ENCODE assay signal across 21 cellular contexts in the genomic region with DNA sequence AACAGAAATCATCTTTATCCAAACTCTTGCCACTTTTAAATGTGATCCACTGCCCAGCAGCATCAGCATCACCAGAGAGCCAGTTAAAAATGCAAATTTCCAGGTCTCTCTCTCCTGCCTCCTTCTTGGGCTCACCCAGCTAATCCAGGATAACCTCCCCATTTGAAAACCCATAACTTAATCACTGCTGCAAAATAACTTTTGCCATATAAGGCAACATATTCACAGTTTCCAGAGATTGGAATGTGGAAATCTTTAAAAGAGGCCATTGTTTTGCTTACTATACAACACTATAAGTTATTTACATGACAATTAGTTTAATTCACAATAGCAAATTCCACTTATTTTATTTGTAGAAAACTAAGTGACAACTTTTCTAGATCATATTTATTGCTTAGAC. TPM values are rescaled to one million over a fixed set of nuclear protein-coding genes. Genes with fewer than 3 reads are reported as not detected.
DNase-seq lines count a peak whose midpoint lies in the region; FAIRE-seq and TF ChIP-seq lines count a peak whose summit lies in the region.
"Had no signal": no experiment of that assay in that cellular context is flagged by ENCODE, and none has a peak within 500 bp of the region (broad histone marks: within the 10 kb centered on the region; RNA-seq: fewer than 3 reads in every experiment).

No MANE protein-coding gene starts in this region.

- H3K79me2 ChIP-seq in H1 (ENCODE audit: control insufficient read depth in 1 of 2, insufficient read depth in 2 of 2, low read length in 2 of 2) = peaks cover under 1% of the 10 kb centered on the region in 2 experiments; a peak in 1 of 4 replicates

- peak overlapping the region in 1 of 2 experiments; percentile 3; a peak in 2 of 4 replicates for H3K4me2 ChIP-seq in H1 (ENCODE audit: insufficient read depth in 1 of 2, low read depth in 2 of 2, low read length in 2 of 2)

- H3K18ac ChIP-seq in H1 (ENCODE audit: extremely low read depth, low read length) = no peak overlapping the region

- no peak overlapping the region for H2BK12ac ChIP-seq in H1 (ENCODE audit: low read depth, low read length)

- no peak overlapping the region for H2BK20ac ChIP-seq in H1 (ENCODE audit: low read length)

- no peak overlapping the region for H3K4ac ChIP-seq in H1 (replicated peaks; ENCODE audit: insufficient read length, low read depth, low read length)

- H3K14ac ChIP-seq in H1 (ENCODE audit: insufficient read length) = no peak overlapping the region

- H3K4me1 Mint-ChIP-seq in neural crest cell = peaks cover 23% of the 10 kb centered on the region

- no peak overlapping the region for H2AK5ac ChIP-seq in H1 (ENCODE audit: low read depth, low read length)

- H3K27me3 ChIP-seq in H7 (ENCODE audit: control insufficient read depth, insufficient read depth, low read length) (no peaks in the 10 kb centered on the region), HUES64 (ENCODE audit: insufficient read depth, low read length) (no peaks in the 10 kb centered on the region), H1 (replicated peaks in 1 of 4; ENCODE audit: control insufficient read depth in 3 of 4, extremely low read depth in 1 of 4, insufficient read depth in 3 of 4, low read length in 3 of 4) (peaks cover 0 to 1% (median 0%) of the 10 kb centered on the region in 4 experiments; a peak in 1 of 7 replicates), sigmoid colon (no peaks in the 10 kb centered on the region)

- peak overlapping the region; percentile 29; the same call in 1 of the 2 replicates for H3K9ac ChIP-seq in HUES64 (ENCODE audit: low read depth, low read length)
- H3K9ac ChIP-seq in H1 (replicated peaks in 1 of 4; ENCODE audit: extremely low read depth in 1 of 4, low read depth in 3 of 4, low read length in 3 of 4) = no peak overlapping the region

- POLR2A ChIA-PET in H1 (lab: Charles Lee; ENCODE audit: partially characterized antibody) = interaction anchor here (1.6 to 14.8 kb wide), 6 partner anchors 10 to 100 kb away, joined by 5 to 246 read pairs (median 10); a partner anchor contains a TSS

- FAIRE-seq in H1 (lab: Jason Lieb, UNC) = no peak

- H3K27ac ChIP-seq in HUES64 (ENCODE audit: low read depth, low read length) (peak overlapping the region; percentile 68; the same call in 1 of the 2 replicates), H1 (ENCODE audit: low read depth, low read length) (peak overlapping the region; percentile 30; the same call in 1 of the 2 replicates), sigmoid colon (no peak overlapping the region)
- H3K27ac ChIP-seq: gastroesophageal sphincter, RWPE1 had no signal

- H3K9me3 Mint-ChIP-seq in neural crest cell = no peaks in the 10 kb centered on the region

- no peaks in the 10 kb centered on the region for H3K27me3 Mint-ChIP-seq in neural crest cell (ENCODE audit: low read depth)

- intact Hi-C loops in sigmoid colon (cut with DNase I) = no loop called here

- no peak overlapping the region for H2BK5ac ChIP-seq in H1 (ENCODE audit: low read depth, low read length)

- H2BK15ac ChIP-seq in H1 (ENCODE audit: low read length) = no peak overlapping the region

- peak; percentile 52 to 58; a peak in 2 of 3 replicates for TF ChIP-seq POLR2A in H1 (IDR thresholded peaks at IDR 0.05; ENCODE audit: control extremely low read depth in 1 of 2, low read depth in 2 of 2, low read length in 2 of 2)
- no peak for TF ChIP-seq POLR2A in sigmoid colon (IDR thresholded peaks at IDR 0.05)

- TF ChIP-seq CTCF in H1 (IDR thresholded peaks at IDR 0.05; ENCODE audit: control extremely low read depth in 1 of 3, insufficient read depth in 1 of 3, low read depth in 1 of 3, low read length in 3 of 3) (no peak), neural crest cell (conservative IDR thresholded peaks at IDR 0.05) (no peak), sigmoid colon (IDR thresholded peaks at IDR 0.05) (no peak)

- TF ChIP-seq RAD21 in H1 (IDR thresholded peaks at IDR 0.05 in 1 of 2, conservative IDR thresholded peaks at IDR 0.05 in 1 of 2; ENCODE audit: low read depth in 2 of 2, low read length in 2 of 2) = no peak

- no peaks in the 10 kb centered on the region for H4K20me1 ChIP-seq in H1 (replicated peaks in 1 of 2; ENCODE audit: control insufficient read depth in 1 of 2, insufficient read depth in 2 of 2, low read length in 2 of 2)

- no peak overlapping the region for H3K4me3 Mint-ChIP-seq in neural crest cell

- H4K5ac ChIP-seq in H1 (ENCODE audit: insufficient read length, low read depth, low read length) = peak overlapping the region; percentile 77

- H3K9me3 ChIP-seq in HUES64 (ENCODE audit: insufficient read depth, low read depth, low read length) (no peaks in the 10 kb centered on the region), H1 (ENCODE audit: insufficient read depth in 2 of 2, low read depth in 1 of 2, low read length in 1 of 2) (no peaks in the 10 kb centered on the region), sigmoid colon (no peaks in the 10 kb centered on the region)
- H3K9me3 ChIP-seq: gastroesophageal sphincter had no signal

- no peak overlapping the region for H2AFZ ChIP-seq in H1 (ENCODE audit: low read length)

- H3K27ac Mint-ChIP-seq in neural crest cell (ENCODE audit: unreplicated experiment) = peak overlapping the region; percentile 3

- H3K23me2 ChIP-seq in H1 (ENCODE audit: low read depth, low read length) = peaks cover 3% of the 10 kb centered on the region

- TF ChIP-seq EP300 in H1 (IDR thresholded peaks at IDR 0.05; ENCODE audit: borderline replicate concordance in 1 of 2, low read depth in 2 of 2, low read length in 2 of 2) (peak in 1 of 2 experiments; percentile 46; a peak in 1 of 3 replicates), sigmoid colon (IDR thresholded peaks at IDR 0.05) (no peak)

- no peak overlapping the region for H3K4me3 ChIP-seq in H7 (ENCODE audit: insufficient read depth, low read depth, low read length)
- H3K4me3 ChIP-seq in HUES64 (ENCODE audit: low read length) = no peak overlapping the region
- peak overlapping the region in 1 of 4 experiments; percentile 27; a peak in 1 of 8 replicates for H3K4me3 ChIP-seq in H1 (ENCODE audit: extremely low read depth in 1 of 4, insufficient read depth in 2 of 4, low read depth in 3 of 4, low read length in 4 of 4)
- H3K4me3 ChIP-seq in sigmoid colon = no peak overlapping the region
- H3K4me3 ChIP-seq: gastroesophageal sphincter had no signal

- no peak overlapping the region for H3K56ac ChIP-seq in H1 (replicated peaks; ENCODE audit: insufficient read length, low read depth, low read length)

- H2BK120ac ChIP-seq in H1 (replicated peaks; ENCODE audit: low read depth, low read length) = no peak overlapping the region

- peaks cover 3% of the 10 kb centered on the region for H3K36me3 Mint-ChIP-seq in neural crest cell (ENCODE audit: low read depth)

- CTCF ChIA-PET in H1 (lab: Charles Lee; ENCODE audit: partially characterized antibody) = interaction anchor here (0.6 kb wide), 2 partner anchors 15 to 121 kb away, joined by 3 read pairs; no protein-coding TSS in a partner anchor

- no peak overlapping the region for H3K23ac ChIP-seq in H1 (ENCODE audit: insufficient read length)

- H3K4me1 ChIP-seq in HUES64 (ENCODE audit: insufficient read depth, low read length) (peaks cover 26% of the 10 kb centered on the region), H1 (replicated peaks in 1 of 4; ENCODE audit: control insufficient read depth in 3 of 4, insufficient read depth in 4 of 4, low read length in 3 of 4) (peaks cover 8 to 20% (median 14%) of the 10 kb centered on the region in 4 experiments), sigmoid colon (peaks cover 0 to 4% (median 2%) of the 10 kb centered on the region in 4 donors)

- no peak overlapping the region for H4K91ac ChIP-seq in H1 (replicated peaks; ENCODE audit: insufficient read length, low read length)

- H3K36me3 ChIP-seq in H7 (replicated peaks; ENCODE audit: control insufficient read depth, insufficient read depth, low read length) (no peaks in the 10 kb centered on the region), HUES64 (ENCODE audit: insufficient read depth, low read length) (no peaks in the 10 kb centered on the region), H1 (ENCODE audit: control insufficient read depth in 2 of 4, insufficient read depth in 4 of 4, low read length in 3 of 4) (no peaks in the 10 kb centered on the region), sigmoid colon (no peaks in the 10 kb centered on the region)
- H3K36me3 ChIP-seq: gastroesophageal sphincter had no signal

- peak; percentile 8 for DNase-seq in H7
- no peak for DNase-seq in H1 (ENCODE audit: low read depth in 1 of 2, low spot score in 2 of 2)
- DNase-seq in neural crest cell (ENCODE audit: low read depth, low spot score) = no peak
- DNase-seq in cerebellar nuclear complex (lab: John Stamatoyannopoulos, UW) = no peak
- no peak for DNase-seq in SIG-M5 (lab: John Stamatoyannopoulos, UW)
- no peak for DNase-seq in sigmoid colon
- DNase-seq: activated naive CD4-positive, alpha-beta T cell; activated T-cell treated with anti-CD3 and anti-CD28 coated beads, Interleukin-2, amount 50 U/mL, for 1 hour; amygdala; DMS53; effector CD4-positive, alpha-beta T cell; NCI-H1105 treated with DMSO at 0.1 percent for 48 hours; nucleus accumbens; SW 1271 had no signal

- H3K79me1 ChIP-seq in H1 (ENCODE audit: low read depth, low read length) = no peaks in the 10 kb centered on the region

- no peak overlapping the region for H4K8ac ChIP-seq in H1 (ENCODE audit: extremely low read depth, insufficient read depth, low read length)

RNA-seq across cellular contexts. Expression of a gene that starts 4.8 kb away (rescaled TPM):
- total RNA-seq in H7 (2014; rRNA removed; shearing (Covaris generic)) = 56.9 and 60.8 TPM in 2 replicates
- 71.6 TPM for polyA plus RNA-seq in HUES64 (2013, experiment 1 of 2)
- 71.4 TPM for polyA plus RNA-seq in HUES64 (2013, experiment 2 of 2)
- 53.4 and 54.9 TPM in 2 replicates for total RNA-seq in H1 (2021; fragmentation: NEBNext Ultra II Directional; extraction: Animal tissue kit (Norgen Biotek cat#: 25700))
- 16.7 and 33.2 TPM in 2 replicates for polyA plus RNA-seq in H1 (2011; rRNA removed)
- 45.7 TPM for polyA plus RNA-seq in H1 (2011; cell fraction: cytosol; rRNA removed)
- 16.4 TPM for polyA plus RNA-seq in H1 (2011; cell fraction: nucleus; rRNA removed)
- polyA plus RNA-seq in H1 (2012, experiment 1 of 2) = 49.3 to 73.9 TPM (median 53.7 TPM) in 4 replicates
- polyA plus RNA-seq in H1 (2012, experiment 2 of 2) = 4.9 TPM
- 58.5 TPM for polyA plus RNA-seq in H1 (2013, experiment 1 of 2)
- 56.6 TPM for polyA plus RNA-seq in H1 (2013, experiment 2 of 2)
- polyA minus RNA-seq in H1 (2011; rRNA and poly(A)+ RNA removed) = 72.1 and 104 TPM in 2 replicates
- polyA minus RNA-seq in H1 (2011; cell fraction: cytosol; rRNA and poly(A)+ RNA removed) = 27.0 TPM
- 66.6 TPM for polyA minus RNA-seq in H1 (2011; cell fraction: nucleus; rRNA and poly(A)+ RNA removed)
- 58.8 and 64.4 TPM in 2 replicates for total RNA-seq in neural crest cell
- 10 to 100 TPM; 12.5 to 25.3 (median 18.6) TPM for total RNA-seq in sigmoid colon
- polyA plus RNA-seq in sigmoid colon = 10 to 100 TPM in 2 of 3 donors, 1 to 10 TPM in 1; 8.3 to 22.3 (median 10.2) TPM

RNA-seq across cellular contexts. Expression of a gene that starts 27.4 kb away (rescaled TPM):
- total RNA-seq in H7 (2014; rRNA removed; shearing (Covaris generic)) = 171 and 186 TPM in 2 replicates
- polyA plus RNA-seq in HUES64 (2013, experiment 1 of 2) = 87.6 TPM
- polyA plus RNA-seq in HUES64 (2013, experiment 2 of 2) = 92.6 TPM
- total RNA-seq in H1 (2021; fragmentation: NEBNext Ultra II Directional; extraction: Animal tissue kit (Norgen Biotek cat#: 25700)) = 95.1 and 98.6 TPM in 2 replicates
- polyA plus RNA-seq in H1 (2011; rRNA removed) (39.0 and 42.1 TPM in 2 replicates), sigmoid colon (10 to 100 TPM in 2 of 3 donors, 1 to 10 TPM in 1; 3.0 to 22.8 (median 10.9) TPM)
- 56.9 TPM for polyA plus RNA-seq in H1 (2011; cell fraction: cytosol; rRNA removed)
- polyA plus RNA-seq in H1 (2011; cell fraction: nucleus; rRNA removed) = 25.0 TPM
- 39.5 to 58.0 TPM (median 49.2 TPM) in 4 replicates for polyA plus RNA-seq in H1 (2012, experiment 1 of 2)
- 9.2 TPM for polyA plus RNA-seq in H1 (2012, experiment 2 of 2)
- 65.0 TPM for polyA plus RNA-seq in H1 (2013, experiment 1 of 2)
- 65.7 TPM for polyA plus RNA-seq in H1 (2013, experiment 2 of 2)
- polyA minus RNA-seq in H1 (2011; rRNA and poly(A)+ RNA removed) = 47.5 and 80.3 TPM in 2 replicates
- 51.3 TPM for polyA minus RNA-seq in H1 (2011; cell fraction: cytosol; rRNA and poly(A)+ RNA removed)
- polyA minus RNA-seq in H1 (2011; cell fraction: nucleus; rRNA and poly(A)+ RNA removed) = 38.2 TPM
- total RNA-seq in neural crest cell (85.2 and 85.3 TPM in 2 replicates), sigmoid colon (1 to 10 TPM; 2.1 to 2.3 (median 2.2) TPM)

RNA-seq across cellular contexts. Expression of a gene that starts 31.3 kb away (rescaled TPM):
- not detected in 2 replicates for total RNA-seq in H7 (2014; rRNA removed; shearing (Covaris generic))
- 1.4 TPM for polyA plus RNA-seq in HUES64 (2013, experiment 1 of 2)
- polyA plus RNA-seq in HUES64 (2013, experiment 2 of 2) = 1.3 TPM
- 0.50 TPM in 1 of 2 replicates, not detected in the other for total RNA-seq in H1 (2021; fragmentation: NEBNext Ultra II Directional; extraction: Animal tissue kit (Norgen Biotek cat#: 25700))
- 0.41 and 0.94 TPM in 2 replicates for polyA plus RNA-seq in H1 (2011; rRNA removed)
- polyA plus RNA-seq in H1 (2011; cell fraction: cytosol; rRNA removed) = 0.97 TPM
- 0.77 TPM for polyA plus RNA-seq in H1 (2011; cell fraction: nucleus; rRNA removed)
- polyA plus RNA-seq in H1 (2012, experiment 1 of 2) = 0.72 to 0.98 TPM (median 0.88 TPM) in 4 replicates
- polyA plus RNA-seq in H1 (2012, experiment 2 of 2) = 0.22 TPM
- 0.32 TPM for polyA plus RNA-seq in H1 (2013, experiment 1 of 2)
- 0.33 TPM for polyA plus RNA-seq in H1 (2013, experiment 2 of 2)
- polyA minus RNA-seq in H1 (2011; rRNA and poly(A)+ RNA removed) = 0.22 and 2.5 TPM in 2 replicates
- 1.2 TPM for polyA minus RNA-seq in H1 (2011; cell fraction: cytosol; rRNA and poly(A)+ RNA removed)
- polyA minus RNA-seq in H1 (2011; cell fraction: nucleus; rRNA and poly(A)+ RNA removed) = 0.40 TPM
- 0.25 and 0.51 TPM in 2 replicates for total RNA-seq in neural crest cell
- total RNA-seq in sigmoid colon = 1 to 10 TPM in 1 of 4 donors, under 1 TPM in 2, not detected in 1; 0.54 to 1.1 (median 0.66) TPM
- polyA plus RNA-seq in sigmoid colon = under 1 TPM in 1 of 3 donors, not detected in 2; 0.44 TPM
- total RNA-seq: HT-29, lower leg skin, mucosa of gallbladder, ureter had no signal

Comparison
In these comparisons a context has a peak if more than half of its experiments do, and no peak if none do; other contexts are left out.
1. H3K27ac ChIP-seq: peak in HUES64 (single experiment) and H1 (single experiment); none in sigmoid colon (0 of 4).
2. POLR2A ChIP-seq: peak in H1 (2 of 2); none in sigmoid colon (0 of 2).
3. RNA of a gene that starts 27.4 kb away (total RNA-seq): 171 to 186 TPM in H7, 95.1 to 98.6 TPM in H1 and 85.2 to 85.3 TPM in neural crest cell; 2.1 to 2.3 TPM in sigmoid colon; every median in the first group is over 10 times any median in the second.